In genomic region chr1:44689447-44689765, GRCh38 we compare ENCODE assay signal across 35 cellular contexts. TPM values are rescaled to one million over a fixed set of nuclear protein-coding genes. Genes with fewer than 3 reads are reported as not detected.
"Had no signal": no experiment of that assay in that cellular context is flagged by ENCODE, and none has a peak within 500 bp of the region (broad histone marks: within the 10 kb centered on the region; RNA-seq: fewer than 3 reads in every experiment).

No MANE protein-coding gene starts in this region.

- H3K4me1 ChIP-seq: left ventricle myocardium inferior, right atrium auricular region, right lobe of liver, tibial nerve, uterus had no signal

- H3K27me3 ChIP-seq: ovary, right atrium auricular region, right lobe of liver, tibial nerve, uterus had no signal

- H3K9me3 ChIP-seq: left ventricle myocardium inferior, mucosa of descending colon, ovary, right atrium auricular region, right lobe of liver, tibial nerve, uterus had no signal

- H3K4me3 ChIP-seq: left ventricle myocardium inferior, lung, mucosa of descending colon, ovary, right atrium auricular region, right lobe of liver, smooth muscle cell, tibial nerve, uterus had no signal

- H3K27ac ChIP-seq: left ventricle myocardium inferior, right atrium auricular region, right lobe of liver, tibial nerve had no signal

- DNase-seq: hypothalamus; immature natural killer cell; kidney; left ventricle myocardium inferior; mesendoderm; mucosa of descending colon; naive thymus-derived CD4-positive, alpha-beta T cell; right lobe of liver; stimulated activated CD4-positive, alpha-beta T cell treated with anti-CD3 and anti-CD28 coated beads, Interleukin-1b, Interleukin-23, amount 100 ng/mL, for 48 hours; stimulated activated CD4-positive, alpha-beta T cell treated with anti-CD3 and anti-CD28 coated beads, Interleukin-2, amount 100 ng/mL, for 48 hours; stimulated activated CD4-positive, alpha-beta T cell treated with anti-CD3 and anti-CD28 coated beads, Interleukin-4, amount 100 ng/mL, for 4 hours; stimulated activated CD8-positive, alpha-beta memory T cell treated with anti-CD3 and anti-CD28 coated beads, Interleukin-4, amount 100 ng/mL, for 48 hours; stimulated activated naive CD4-positive, alpha-beta T cell treated with Interleukin-2 at 50 U/mL for 16 hours; stimulated activated naive CD8-positive, alpha-beta T cell treated with anti-CD3 and anti-CD28 coated beads, Interleukin-15, amount 100 ng/mL, for 72 hours; substantia nigra had no signal

- ATAC-seq: naive thymus-derived CD4-positive, alpha-beta T cell; natural killer cell treated with Interleukin-12 subunit alpha and Interleukin-12 subunit beta and Interleukin-15 and Interleukin-18, amount 100 ng/mL, for 72 hours; right lobe of liver; stimulated activated memory B cell treated with anti-CD40 and anti-IgM and Interleukin-4, amounts not matched to agents 10 μg/mL and 1 μg/mL and 100 μg/mL, for 72 hours; stimulated activated naive CD8-positive, alpha-beta T cell treated with anti-CD3 and anti-CD28 coated beads, Interleukin-15, amount 100 ng/mL, for 72 hours had no signal

- H3K36me3 ChIP-seq: left ventricle myocardium inferior, ovary, right atrium auricular region, right lobe of liver, uterus had no signal

RNA-seq across cellular contexts. Expression of gene ARMH1, which starts 14.9 kb away (rescaled TPM):
- total RNA-seq: pulmonary artery endothelial cell had no signal

RNA-seq across cellular contexts. Expression of gene RNU5D-1, which starts 41.6 kb away (rescaled TPM):
- total RNA-seq: kidney; left ventricle myocardium inferior; lower leg skin; lung; mesothelial cell of epicardium; myocyte; naive thymus-derived CD4-positive, alpha-beta T cell; natural killer cell treated with Interleukin-12 subunit alpha and Interleukin-12 subunit beta and Interleukin-15 and Interleukin-18, amount 100 ng/mL, for 72 hours; omental fat pad; ovary; progenitor cell of endocrine pancreas; pulmonary artery endothelial cell; renal cortical epithelial cell; right atrium auricular region; right lobe of liver; skeletal muscle tissue; smooth muscle cell; temporal lobe; tibial nerve; ureter; uterus had no signal
- polyA plus RNA-seq: immature natural killer cell; lung; naive thymus-derived CD4-positive, alpha-beta T cell; neural cell; ovary; smooth muscle cell; thymus had no signal
